ENCODE assay signal across 10 cellular contexts in the genomic region with DNA sequence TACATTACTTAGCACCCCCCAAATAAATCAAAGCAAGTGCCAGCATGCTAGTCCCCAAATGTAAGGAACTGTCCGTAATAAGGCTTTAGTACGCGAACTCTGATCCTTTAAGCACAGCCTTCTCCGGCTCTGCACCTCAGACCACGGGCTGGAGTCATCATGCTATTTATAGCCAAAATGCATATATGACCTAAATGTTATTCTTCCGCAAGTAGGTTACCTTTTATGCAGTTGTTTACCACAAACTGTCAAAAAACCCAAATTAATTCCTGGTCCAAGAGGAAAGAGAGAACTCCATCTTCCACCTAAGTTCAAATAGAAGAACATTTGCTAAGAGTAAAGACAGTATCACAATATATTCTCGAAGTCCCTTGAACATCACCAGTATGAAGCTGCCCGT. TPM values are rescaled to one million over a fixed set of nuclear protein-coding genes. Genes with fewer than 3 reads are reported as not detected.
DNase-seq lines count a peak whose midpoint lies in the region; ATAC-seq and TF ChIP-seq lines count a peak whose summit lies in the region.
"Had no signal": no experiment of that assay in that cellular context is flagged by ENCODE, and none has a peak within 500 bp of the region (broad histone marks: within the 10 kb centered on the region; RNA-seq: fewer than 3 reads in every experiment).

No MANE protein-coding gene starts in this region.

- no peaks in the 10 kb centered on the region for H3K36me3 ChIP-seq in left ventricle myocardium inferior
- H3K36me3 ChIP-seq in lower lobe of right lung, result no peaks in the 10 kb centered on the region

- H3K36me3 Mint-ChIP-seq in WTC11, result no peaks in the 10 kb centered on the region
- H3K36me3 Mint-ChIP-seq in type B pancreatic cell, result no peaks in the 10 kb centered on the region

- DNase-seq in left ventricle myocardium inferior (no peak), left cardiac atrium (no peak), WTC11 (ENCODE audit: low spot score) (no peak), lower lobe of right lung (peak; percentile 30), type B pancreatic cell (ENCODE audit: extremely low spot score, unreplicated experiment) (peak; percentile 31), SIG-M5 treated with dmso at 0.1 percent for 504 hours (lab: John Stamatoyannopoulos, UW; ENCODE audit: unreplicated experiment) (no peak), HCEC 1CT (no peak)
- DNase-seq: NCI-H2081 treated with DMSO at 0.1 percent for 48 hours had no signal

- H3K4me1 ChIP-seq in left ventricle myocardium inferior (peaks cover 86% of the 10 kb centered on the region), lower lobe of right lung (peaks cover 23% of the 10 kb centered on the region)

- no peak overlapping the region for H3K4me3 ChIP-seq in left ventricle myocardium inferior
- H3K4me3 ChIP-seq in lower lobe of right lung, result no peak overlapping the region

- H3K9me3 Mint-ChIP-seq in WTC11 (no peaks in the 10 kb centered on the region), type B pancreatic cell (no peaks in the 10 kb centered on the region)

- TF ChIP-seq CTCF in left ventricle myocardium inferior (IDR thresholded peaks at IDR 0.05; ENCODE audit: borderline replicate concordance), result no peak
- no peak for TF ChIP-seq CTCF in WTC11 (IDR thresholded peaks at IDR 0.05)
- no peak for TF ChIP-seq CTCF in lower lobe of right lung (IDR thresholded peaks at IDR 0.05)
- TF ChIP-seq CTCF in type B pancreatic cell (conservative IDR thresholded peaks at IDR 0.05), result no peak

- H3K27ac ChIP-seq in left ventricle myocardium inferior (replicated peaks), result peak overlapping the region; percentile 87
- no peak overlapping the region for H3K27ac ChIP-seq in lower lobe of right lung
- H3K27ac ChIP-seq: VCaP had no signal

- ATAC-seq in left cardiac atrium (no peak), WTC11 (peak; percentile 5; the same call in 1 of the 2 replicates), lower lobe of right lung (no peak), HG03520 (IDR thresholded peaks at IDR 0.05; ENCODE audit: unreplicated experiment) (no peak)

- CTCF ChIA-PET in WTC11 (lab: Charles Lee), result interaction anchor here (0.7 kb wide), 2 partner anchors 67 to 72 kb away, joined by 3 read pairs; no protein-coding TSS in a partner anchor

- H3K4me3 Mint-ChIP-seq in WTC11 (peak overlapping the region; percentile 69), type B pancreatic cell (peak overlapping the region; percentile 87)

- POLR2A ChIA-PET in WTC11 (lab: Charles Lee), result no interaction called here

- no peaks in the 10 kb centered on the region for H3K27me3 ChIP-seq in left ventricle myocardium inferior (ENCODE audit: low read depth)
- H3K27me3 ChIP-seq in lower lobe of right lung (ENCODE audit: low read depth), result no peaks in the 10 kb centered on the region

- H3K4me1 Mint-ChIP-seq in WTC11 (peaks cover 87% of the 10 kb centered on the region), type B pancreatic cell (ENCODE audit: unreplicated experiment) (peaks cover 87% of the 10 kb centered on the region)

- intact Hi-C loops in left ventricle myocardium inferior (cut with micrococcal nuclease), result no loop called here
- intact Hi-C loops in left cardiac atrium (cut with DNase I), result no loop called here
- intact Hi-C loops in lower lobe of right lung (cut with DNase I), result no loop called here

- H3K27ac Mint-ChIP-seq in WTC11, result no peak overlapping the region
- H3K27ac Mint-ChIP-seq in type B pancreatic cell, result peak overlapping the region; percentile 84

- no peaks in the 10 kb centered on the region for H3K9me3 ChIP-seq in left ventricle myocardium inferior (replicated peaks)
- H3K9me3 ChIP-seq in lower lobe of right lung, result no peaks in the 10 kb centered on the region

- H3K27me3 Mint-ChIP-seq in WTC11 (ENCODE audit: low read depth) (peaks cover 29% of the 10 kb centered on the region), type B pancreatic cell (no peaks in the 10 kb centered on the region)

TF ChIP-seq in WTC11, 78 proteins besides CTCF, POLR2A, EP300 and RAD21 (continues in another document):
- TF ChIP-seq TCF7 (CRISPR knock-in tag; IDR thresholded peaks at IDR 0.05; ENCODE audit: low read depth) (no peak), ZNF512 (CRISPR knock-in tag; IDR thresholded peaks at IDR 0.05; ENCODE audit: borderline replicate concordance) (no peak), ZNF396 (CRISPR knock-in tag; IDR thresholded peaks at IDR 0.05; ENCODE audit: borderline replicate concordance) (no peak), SMAD3 (CRISPR knock-in tag; IDR thresholded peaks at IDR 0.05; ENCODE audit: borderline replicate concordance) (no peak), FOXP1 (CRISPR knock-in tag; IDR thresholded peaks at IDR 0.05; ENCODE audit: borderline replicate concordance) (no peak), ATF6 (CRISPR knock-in tag; IDR thresholded peaks at IDR 0.05) (no peak)
- TF ChIP-seq, protein P1, sequence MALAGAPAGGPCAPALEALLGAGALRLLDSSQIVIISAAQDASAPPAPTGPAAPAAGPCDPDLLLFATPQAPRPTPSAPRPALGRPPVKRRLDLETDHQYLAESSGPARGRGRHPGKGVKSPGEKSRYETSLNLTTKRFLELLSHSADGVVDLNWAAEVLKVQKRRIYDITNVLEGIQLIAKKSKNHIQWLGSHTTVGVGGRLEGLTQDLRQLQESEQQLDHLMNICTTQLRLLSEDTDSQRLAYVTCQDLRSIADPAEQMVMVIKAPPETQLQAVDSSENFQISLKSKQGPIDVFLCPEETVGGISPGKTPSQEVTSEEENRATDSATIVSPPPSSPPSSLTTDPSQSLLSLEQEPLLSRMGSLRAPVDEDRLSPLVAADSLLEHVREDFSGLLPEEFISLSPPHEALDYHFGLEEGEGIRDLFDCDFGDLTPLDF (CRISPR knock-in tag; IDR thresholded peaks at IDR 0.05), result no peak
- TF ChIP-seq, protein P2, sequence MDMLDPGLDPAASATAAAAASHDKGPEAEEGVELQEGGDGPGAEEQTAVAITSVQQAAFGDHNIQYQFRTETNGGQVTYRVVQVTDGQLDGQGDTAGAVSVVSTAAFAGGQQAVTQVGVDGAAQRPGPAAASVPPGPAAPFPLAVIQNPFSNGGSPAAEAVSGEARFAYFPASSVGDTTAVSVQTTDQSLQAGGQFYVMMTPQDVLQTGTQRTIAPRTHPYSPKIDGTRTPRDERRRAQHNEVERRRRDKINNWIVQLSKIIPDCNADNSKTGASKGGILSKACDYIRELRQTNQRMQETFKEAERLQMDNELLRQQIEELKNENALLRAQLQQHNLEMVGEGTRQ (CRISPR knock-in tag; IDR thresholded peaks at IDR 0.05), result no peak
- TF ChIP-seq, protein P3, sequence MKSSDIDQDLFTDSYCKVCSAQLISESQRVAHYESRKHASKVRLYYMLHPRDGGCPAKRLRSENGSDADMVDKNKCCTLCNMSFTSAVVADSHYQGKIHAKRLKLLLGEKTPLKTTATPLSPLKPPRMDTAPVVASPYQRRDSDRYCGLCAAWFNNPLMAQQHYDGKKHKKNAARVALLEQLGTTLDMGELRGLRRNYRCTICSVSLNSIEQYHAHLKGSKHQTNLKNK (CRISPR knock-in tag; IDR thresholded peaks at IDR 0.05), result no peak
- TF ChIP-seq, protein P4, sequence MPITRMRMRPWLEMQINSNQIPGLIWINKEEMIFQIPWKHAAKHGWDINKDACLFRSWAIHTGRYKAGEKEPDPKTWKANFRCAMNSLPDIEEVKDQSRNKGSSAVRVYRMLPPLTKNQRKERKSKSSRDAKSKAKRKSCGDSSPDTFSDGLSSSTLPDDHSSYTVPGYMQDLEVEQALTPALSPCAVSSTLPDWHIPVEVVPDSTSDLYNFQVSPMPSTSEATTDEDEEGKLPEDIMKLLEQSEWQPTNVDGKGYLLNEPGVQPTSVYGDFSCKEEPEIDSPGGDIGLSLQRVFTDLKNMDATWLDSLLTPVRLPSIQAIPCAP (CRISPR knock-in tag; IDR thresholded peaks at IDR 0.05), result no peak
- TF ChIP-seq, protein P5, sequence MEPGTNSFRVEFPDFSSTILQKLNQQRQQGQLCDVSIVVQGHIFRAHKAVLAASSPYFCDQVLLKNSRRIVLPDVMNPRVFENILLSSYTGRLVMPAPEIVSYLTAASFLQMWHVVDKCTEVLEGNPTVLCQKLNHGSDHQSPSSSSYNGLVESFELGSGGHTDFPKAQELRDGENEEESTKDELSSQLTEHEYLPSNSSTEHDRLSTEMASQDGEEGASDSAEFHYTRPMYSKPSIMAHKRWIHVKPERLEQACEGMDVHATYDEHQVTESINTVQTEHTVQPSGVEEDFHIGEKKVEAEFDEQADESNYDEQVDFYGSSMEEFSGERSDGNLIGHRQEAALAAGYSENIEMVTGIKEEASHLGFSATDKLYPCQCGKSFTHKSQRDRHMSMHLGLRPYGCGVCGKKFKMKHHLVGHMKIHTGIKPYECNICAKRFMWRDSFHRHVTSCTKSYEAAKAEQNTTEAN (CRISPR knock-in tag; IDR thresholded peaks at IDR 0.05), result no peak

RNA-seq across cellular contexts. Expression of gene ZNF516, which starts 42.7 kb away (rescaled TPM):
- total RNA-seq in left ventricle myocardium inferior, result 11.5 TPM
- total RNA-seq in left cardiac atrium, result 10 to 100 TPM; 14.9 to 15.7 TPM
- total RNA-seq in WTC11 (2021), result 47.3 to 58.6 TPM (median 50.1 TPM) in 3 replicates
- 28.8 TPM for total RNA-seq in lower lobe of right lung
- 34.1 and 71.2 TPM in 2 replicates for total RNA-seq in type B pancreatic cell (ENCODE audit: low replicate concordance)

Comparison
In these comparisons a context has a peak if more than half of its experiments do, and no peak if none do; other contexts are left out.
1. DNase-seq: peak in lower lobe of right lung (single experiment) and type B pancreatic cell (single experiment); none in left ventricle myocardium inferior (single experiment), left cardiac atrium (single experiment), WTC11 (single experiment), SIG-M5 treated with dmso at 0.1 percent for 504 hours (single experiment) and HCEC 1CT (single experiment).